Comparison of ENCODE assay signal across 1 cellular context in genomic region chr17:40103082-40103741, GRCh38.
A peak's percentile ranks its signal among the peaks of the same experiment; 100 is the strongest.
TF ChIP-seq lines count a peak whose summit lies in the region.

No MANE protein-coding gene starts in this region.

TF ChIP-seq in K562, 482 proteins besides CTCF, POLR2A, EP300 and RAD21:
- no peak for TF ChIP-seq ZNF239 (CRISPR knock-in tag; IDR thresholded peaks at IDR 0.05)
- peak; percentile 56; the same call in 1 of the 2 replicates for TF ChIP-seq ESRRA (IDR thresholded peaks at IDR 0.05; ENCODE audit: borderline replicate concordance, low read depth)
